Comparison of ENCODE assay signal across 36 cellular contexts in genomic region chr16:21128991-21129390, GRCh38. TPM values are rescaled to one million over a fixed set of nuclear protein-coding genes. Genes with fewer than 3 reads are reported as not detected.
"Had no signal": no experiment of that assay in that cellular context is flagged by ENCODE, and none has a peak within 500 bp of the region (broad histone marks: within the 10 kb centered on the region; RNA-seq: fewer than 3 reads in every experiment).

No MANE protein-coding gene starts in this region.

- H3K27ac Mint-ChIP-seq: activated CD4-positive, alpha-beta memory T cell treated with anti-CD3 and anti-CD28 coated beads for 36 hours; activated CD4-positive, alpha-beta T cell treated with anti-CD3 and anti-CD28 coated beads for 36 hours; activated CD4-positive, alpha-beta T cell treated with anti-CD3 and anti-CD28 coated beads, Interleukin-2, amount 10 ng/mL, durations not matched to agents 24 days and 14 days; activated CD8-positive, alpha-beta memory T cell treated with anti-CD3 and anti-CD28 coated beads, Interleukin-2, amount 10 ng/mL, durations not matched to agents 7 days and 5 days; activated CD8-positive, alpha-beta T cell treated with anti-CD3 and anti-CD28 coated beads, Interleukin-2, amount 10 ng/mL, durations not matched to agents 7 days and 5 days; activated naive CD4-positive, alpha-beta T cell treated with anti-CD3 and anti-CD28 coated beads for 36 hours; activated naive CD4-positive, alpha-beta T cell treated with anti-CD3 and anti-CD28 coated beads, Interleukin-2, amount 50 U/mL, for 24 hours; activated naive CD8-positive, alpha-beta T cell treated with anti-CD3 and anti-CD28 coated beads for 36 hours; activated naive CD8-positive, alpha-beta T cell treated with anti-CD3 and anti-CD28 coated beads, Interleukin-2, amount 50 U/mL, for 24 hours; activated T-helper 1 cell treated with anti-CD3 and anti-CD28 coated beads, Interleukin-12 subunit alpha, Interleukin-12 subunit beta, Interleukin-2, Interleukin-4 antibody, amounts not matched to agents 30 ng/mL and 10 ng/mL and 1 ng/mL, durations not matched to agents 14 hours and 24 hours and 36 hours; activated T-helper 2 cell treated with anti-CD3 and anti-CD28 coated beads, Interferon-gamma antibody, Interleukin-2, Interleukin-4, amounts not matched to agents 10 μg/mL and 5 μg/mL and 100 μg/mL, durations not matched to agents 14 hours and 24 hours and 36 hours; brain; effector memory CD8-positive, alpha-beta T cell had no signal

- H3K36me3 ChIP-seq: adrenal gland, ascending aorta, esophagus squamous epithelium, gastroesophageal sphincter had no signal

- H3K9me3 ChIP-seq: adrenal gland, ascending aorta, esophagus squamous epithelium, gastroesophageal sphincter had no signal

- H3K27me3 ChIP-seq: adrenal gland, ascending aorta had no signal

- DNase-seq: activated CD4-positive, alpha-beta memory T cell treated with anti-CD3 and anti-CD28 coated beads for 36 hours; activated CD4-positive, alpha-beta T cell treated with anti-CD3 and anti-CD28 coated beads for 36 hours; activated CD4-positive, alpha-beta T cell treated with anti-CD3 and anti-CD28 coated beads, Interleukin-2, amount 10 ng/mL, durations not matched to agents 24 days and 14 days; activated CD4-positive, CD25-positive, alpha-beta regulatory T cell; activated CD4-positive, CD25-positive, alpha-beta regulatory T cell treated with anti-CD3 and anti-CD28 coated beads, Interleukin-2, amount 50 U/mL, for 72 hours; activated CD8-positive, alpha-beta memory T cell treated with anti-CD3 and anti-CD28 coated beads, Interleukin-2, amount 10 ng/mL, durations not matched to agents 7 days and 5 days; activated CD8-positive, alpha-beta memory T cell treated with anti-CD3 and anti-CD28 coated beads, Interleukin-2, amount 50 U/mL, for 4 hours; activated CD8-positive, alpha-beta T cell treated with anti-CD3 and anti-CD28 coated beads, Interleukin-2, amount 10 ng/mL, durations not matched to agents 7 days and 5 days; activated effector memory CD4-positive, alpha-beta T cell treated with anti-CD3 and anti-CD28 coated beads, Interleukin-2, amount 50 U/mL, for 16 hours; activated naive CD4-positive, alpha-beta T cell treated with anti-CD3 and anti-CD28 coated beads for 36 hours; activated naive CD8-positive, alpha-beta T cell treated with anti-CD3 and anti-CD28 coated beads for 36 hours; activated naive CD8-positive, alpha-beta T cell treated with anti-CD3 and anti-CD28 coated beads, Interleukin-2, amount 50 U/mL, for 24 hours; activated T-cell treated with anti-CD3 and anti-CD28 coated beads, Interleukin-2, amount 50 U/mL, for 1 hour; activated T-cell treated with anti-CD3 and anti-CD28 coated beads, Interleukin-2, amount 50 U/mL, for 48 hours; adrenal gland; cortex of kidney; dermis blood vessel endothelial cell; effector CD4-positive, alpha-beta T cell; effector memory CD8-positive, alpha-beta T cell; esophagus squamous epithelium; foreskin melanocyte; T-helper 2 cell had no signal

- H3K9me3 Mint-ChIP-seq: activated CD4-positive, alpha-beta memory T cell treated with anti-CD3 and anti-CD28 coated beads for 36 hours; activated CD4-positive, alpha-beta T cell treated with anti-CD3 and anti-CD28 coated beads, Interleukin-2, amount 10 ng/mL, durations not matched to agents 24 days and 14 days; activated naive CD4-positive, alpha-beta T cell treated with anti-CD3 and anti-CD28 coated beads for 36 hours; activated naive CD4-positive, alpha-beta T cell treated with anti-CD3 and anti-CD28 coated beads, Interleukin-2, amount 50 U/mL, for 24 hours; activated naive CD8-positive, alpha-beta T cell treated with anti-CD3 and anti-CD28 coated beads for 36 hours; activated naive CD8-positive, alpha-beta T cell treated with anti-CD3 and anti-CD28 coated beads, Interleukin-2, amount 50 U/mL, for 24 hours; activated T-helper 1 cell treated with anti-CD3 and anti-CD28 coated beads, Interleukin-12 subunit alpha, Interleukin-12 subunit beta, Interleukin-2, Interleukin-4 antibody, amounts not matched to agents 30 ng/mL and 10 ng/mL and 1 ng/mL, durations not matched to agents 14 hours and 24 hours and 36 hours; activated T-helper 2 cell treated with anti-CD3 and anti-CD28 coated beads, Interferon-gamma antibody, Interleukin-2, Interleukin-4, amounts not matched to agents 10 μg/mL and 5 μg/mL and 100 μg/mL, durations not matched to agents 14 hours and 24 hours and 36 hours; brain; effector memory CD8-positive, alpha-beta T cell had no signal

- ATAC-seq: activated CD4-positive, alpha-beta T cell treated with anti-CD3 and anti-CD28 coated beads for 36 hours; activated CD8-positive, alpha-beta memory T cell treated with anti-CD3 and anti-CD28 coated beads, Interleukin-2, amount 10 ng/mL, durations not matched to agents 7 days and 5 days; activated CD8-positive, alpha-beta T cell treated with anti-CD3 and anti-CD28 coated beads, Interleukin-2, amount 10 ng/mL, durations not matched to agents 7 days and 5 days; activated naive CD8-positive, alpha-beta T cell treated with anti-CD3 and anti-CD28 coated beads, Interleukin-2, amount 50 U/mL, for 24 hours; effector memory CD8-positive, alpha-beta T cell; gastroesophageal sphincter had no signal

- H3K27me3 Mint-ChIP-seq: activated CD4-positive, alpha-beta T cell treated with anti-CD3 and anti-CD28 coated beads for 36 hours; activated naive CD4-positive, alpha-beta T cell treated with anti-CD3 and anti-CD28 coated beads, Interleukin-2, amount 50 U/mL, for 24 hours had no signal

- H3K27ac ChIP-seq: adrenal gland, ascending aorta, epithelial cell of prostate, esophagus squamous epithelium, gastroesophageal sphincter had no signal

- FAIRE-seq: bronchial epithelial cell, colon, endometrium, endothelial cell of umbilical vein had no signal

- H3K4me1 Mint-ChIP-seq: activated CD4-positive, alpha-beta T cell treated with anti-CD3 and anti-CD28 coated beads for 36 hours; activated CD4-positive, alpha-beta T cell treated with anti-CD3 and anti-CD28 coated beads, Interleukin-2, amount 10 ng/mL, durations not matched to agents 24 days and 14 days; activated naive CD4-positive, alpha-beta T cell treated with anti-CD3 and anti-CD28 coated beads, Interleukin-2, amount 50 U/mL, for 24 hours; activated naive CD8-positive, alpha-beta T cell treated with anti-CD3 and anti-CD28 coated beads for 36 hours; activated naive CD8-positive, alpha-beta T cell treated with anti-CD3 and anti-CD28 coated beads, Interleukin-2, amount 50 U/mL, for 24 hours; brain had no signal

- H3K4me1 ChIP-seq: adrenal gland, ascending aorta, esophagus squamous epithelium, gastroesophageal sphincter had no signal

- H3K4me3 ChIP-seq: adrenal gland, ascending aorta, esophagus squamous epithelium, gastroesophageal sphincter had no signal

- H3K4me3 Mint-ChIP-seq: activated CD4-positive, alpha-beta memory T cell treated with anti-CD3 and anti-CD28 coated beads for 36 hours; activated CD4-positive, alpha-beta T cell treated with anti-CD3 and anti-CD28 coated beads for 36 hours; activated CD4-positive, alpha-beta T cell treated with anti-CD3 and anti-CD28 coated beads, Interleukin-2, amount 10 ng/mL, durations not matched to agents 24 days and 14 days; activated CD8-positive, alpha-beta memory T cell treated with anti-CD3 and anti-CD28 coated beads, Interleukin-2, amount 10 ng/mL, durations not matched to agents 7 days and 5 days; activated CD8-positive, alpha-beta T cell treated with anti-CD3 and anti-CD28 coated beads, Interleukin-2, amount 10 ng/mL, durations not matched to agents 7 days and 5 days; activated naive CD4-positive, alpha-beta T cell treated with anti-CD3 and anti-CD28 coated beads for 36 hours; activated naive CD4-positive, alpha-beta T cell treated with anti-CD3 and anti-CD28 coated beads, Interleukin-2, amount 50 U/mL, for 24 hours; activated naive CD8-positive, alpha-beta T cell treated with anti-CD3 and anti-CD28 coated beads for 36 hours; activated naive CD8-positive, alpha-beta T cell treated with anti-CD3 and anti-CD28 coated beads, Interleukin-2, amount 50 U/mL, for 24 hours; activated T-helper 1 cell treated with anti-CD3 and anti-CD28 coated beads, Interleukin-12 subunit alpha, Interleukin-12 subunit beta, Interleukin-2, Interleukin-4 antibody, amounts not matched to agents 30 ng/mL and 10 ng/mL and 1 ng/mL, durations not matched to agents 14 hours and 24 hours and 36 hours; brain; effector memory CD8-positive, alpha-beta T cell had no signal

- H3K36me3 Mint-ChIP-seq: activated CD4-positive, alpha-beta memory T cell treated with anti-CD3 and anti-CD28 coated beads for 36 hours; activated CD8-positive, alpha-beta memory T cell treated with anti-CD3 and anti-CD28 coated beads, Interleukin-2, amount 10 ng/mL, durations not matched to agents 7 days and 5 days; brain had no signal

RNA-seq across cellular contexts. Expression of gene DNAH3, which starts 21.7 kb away (rescaled TPM):
- total RNA-seq: activated CD4-positive, alpha-beta memory T cell treated with anti-CD3 and anti-CD28 coated beads for 36 hours; activated CD4-positive, alpha-beta T cell treated with anti-CD3 and anti-CD28 coated beads for 36 hours; activated CD4-positive, alpha-beta T cell treated with anti-CD3 and anti-CD28 coated beads, Interleukin-2, amount 10 ng/mL, durations not matched to agents 24 days and 14 days; activated CD8-positive, alpha-beta T cell treated with anti-CD3 and anti-CD28 coated beads, Interleukin-2, amount 10 ng/mL, durations not matched to agents 7 days and 5 days; activated naive CD4-positive, alpha-beta T cell treated with anti-CD3 and anti-CD28 coated beads for 36 hours; activated naive CD8-positive, alpha-beta T cell treated with anti-CD3 and anti-CD28 coated beads for 36 hours; activated T-helper 1 cell treated with anti-CD3 and anti-CD28 coated beads, Interleukin-12 subunit alpha, Interleukin-12 subunit beta, Interleukin-2, Interleukin-4 antibody, amounts not matched to agents 30 ng/mL and 10 ng/mL and 1 ng/mL, durations not matched to agents 14 hours and 24 hours and 36 hours; chondrocyte; dermis blood vessel endothelial cell; endothelial cell of umbilical vein; fibroblast of lung; glomerular endothelial cell had no signal
- polyA plus RNA-seq: endothelial cell of umbilical vein, fibroblast of lung had no signal
